12 cellular contexts compared by ENCODE assay signal in the genomic region with DNA sequence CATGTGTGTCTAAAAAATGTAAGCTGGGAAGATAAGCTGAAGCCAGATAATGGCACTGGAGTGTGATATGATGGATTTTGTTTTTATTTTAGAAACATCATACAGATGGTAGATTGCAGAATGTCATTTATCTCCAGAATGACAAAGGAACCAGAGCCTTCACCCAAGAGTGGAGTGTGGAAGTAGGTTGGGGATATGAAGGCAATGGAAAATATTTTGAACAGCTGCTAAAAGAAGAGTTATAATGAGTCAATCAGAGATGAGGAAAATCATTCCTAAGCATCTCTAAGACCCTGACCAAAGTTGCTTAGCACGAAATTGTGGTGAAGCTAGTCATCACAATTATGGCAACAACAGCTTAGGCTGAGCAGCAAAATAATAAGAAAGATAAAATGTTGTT. TPM values are rescaled to one million over a fixed set of nuclear protein-coding genes. Genes with fewer than 3 reads are reported as not detected.
"Had no signal": no experiment of that assay in that cellular context is flagged by ENCODE, and none has a peak within 500 bp of the region (broad histone marks: within the 10 kb centered on the region; RNA-seq: fewer than 3 reads in every experiment).

No MANE protein-coding gene starts in this region.

- H3K9me3 ChIP-seq: HAP-1 had no signal

- H3K4me1 Mint-ChIP-seq: GM23338, H9 had no signal

- ATAC-seq: GM23338, HCT116 had no signal

- H3K4me2 ChIP-seq: GM23338 had no signal

- H3K9me3 Mint-ChIP-seq: GM23338 had no signal

- H3K9ac ChIP-seq: GM23248 had no signal

- DNase-seq: GM23248, GOT3, H7, H9, HCEC 1CT, HFFc6 had no signal

- H3K27ac ChIP-seq: GM23248 had no signal

- H3K36me3 ChIP-seq: HAP-1 had no signal

- FAIRE-seq: H1, H54 had no signal

- H3K4me3 ChIP-seq: GM23248, GM23338, HAP-1 had no signal

- H3K4me1 ChIP-seq: HAP-1 had no signal

- H3K27ac Mint-ChIP-seq: GM23338, H9, HFFc6 had no signal

- H3K4me3 Mint-ChIP-seq: GM23338, H9, HFFc6 had no signal

- H2AFZ ChIP-seq: GM23248, GM23338 had no signal

RNA-seq across cellular contexts. Expression of a gene that starts 39.8 kb away (rescaled TPM):
- total RNA-seq: GM23248, GM23338, H1, H4, H7, H9, HFFc6 had no signal
- polyA plus RNA-seq: GM23248, GM23338, H1 had no signal
